Comparison of ENCODE assay signal across 1 cellular context in the genomic region with DNA sequence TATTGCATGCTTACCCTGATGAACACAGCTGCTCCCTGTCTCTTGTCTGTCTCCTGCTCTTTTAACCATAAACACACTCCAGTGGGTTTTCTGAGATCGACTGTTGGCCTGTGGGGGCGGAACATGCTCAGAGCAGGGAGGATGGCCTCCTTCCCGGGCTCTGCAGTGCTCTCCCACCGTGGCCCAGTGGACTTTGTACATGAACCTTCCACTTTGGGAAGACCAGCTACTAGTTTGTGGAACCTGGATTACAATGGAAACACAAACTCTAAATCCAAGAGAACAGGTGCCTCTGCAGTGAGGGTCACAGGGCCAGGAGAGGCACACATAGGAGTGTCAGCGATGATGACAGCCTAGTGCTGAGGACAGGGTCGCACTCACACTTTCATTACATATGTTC.
TF ChIP-seq lines count a peak whose summit lies in the region.

No MANE protein-coding gene starts in this region.

TF ChIP-seq in HepG2, 621 proteins besides CTCF, POLR2A, EP300 and RAD21 (continued from another document and continues in another):
- TF ChIP-seq ZBED4 (CRISPR knock-in tag; IDR thresholded peaks at IDR 0.05; ENCODE audit: borderline replicate concordance) (peak; percentile 61; the same call in 1 of the 2 replicates), KDM6A (CRISPR knock-in tag; IDR thresholded peaks at IDR 0.05; ENCODE audit: low read depth) (no peak), ZSCAN30 (CRISPR knock-in tag; IDR thresholded peaks at IDR 0.05) (no peak), NFRKB (IDR thresholded peaks at IDR 0.05) (no peak), SALL2 (CRISPR knock-in tag; IDR thresholded peaks at IDR 0.05) (no peak), AHR (CRISPR knock-in tag; IDR thresholded peaks at IDR 0.05) (no peak), TRAFD1 (CRISPR knock-in tag; IDR thresholded peaks at IDR 0.05; ENCODE audit: borderline replicate concordance) (no peak), GTF2F1 (IDR thresholded peaks at IDR 0.05; ENCODE audit: low read length) (no peak), KDM3A (CRISPR knock-in tag; IDR thresholded peaks at IDR 0.05; ENCODE audit: low read depth) (no peak), ZNF616 (CRISPR knock-in tag; IDR thresholded peaks at IDR 0.05; ENCODE audit: low read depth) (no peak), RNF219 (CRISPR knock-in tag; IDR thresholded peaks at IDR 0.05) (no peak), ZNF282 (IDR thresholded peaks at IDR 0.05; ENCODE audit: partially characterized antibody) (no peak), CCDC6 (CRISPR knock-in tag; IDR thresholded peaks at IDR 0.05) (no peak), ZNF672 (CRISPR knock-in tag; IDR thresholded peaks at IDR 0.05) (no peak), ZNF619 (CRISPR knock-in tag; IDR thresholded peaks at IDR 0.05) (no peak), HNRNPUL1 (IDR thresholded peaks at IDR 0.05; ENCODE audit: low read depth, low read length) (no peak), DNMT3B (CRISPR knock-in tag; conservative IDR thresholded peaks at IDR 0.05) (no peak), SATB2 (CRISPR knock-in tag; IDR thresholded peaks at IDR 0.05) (no peak), MAZ (IDR thresholded peaks at IDR 0.05; ENCODE audit: borderline replicate concordance, low read depth, low read length) (no peak), MAZ (CRISPR knock-in tag; IDR thresholded peaks at IDR 0.05; ENCODE audit: low read depth) (no peak), HOXA7 (CRISPR knock-in tag; IDR thresholded peaks at IDR 0.05) (no peak), ZBTB3 (CRISPR knock-in tag; IDR thresholded peaks at IDR 0.05; ENCODE audit: borderline replicate concordance, low read depth) (no peak), SMC3 (IDR thresholded peaks at IDR 0.05; ENCODE audit: low read length) (no peak), ZNF446 (CRISPR knock-in tag; IDR thresholded peaks at IDR 0.05) (no peak), ZKSCAN1 (IDR thresholded peaks at IDR 0.05; ENCODE audit: low read length) (no peak), CENPT (CRISPR knock-in tag; IDR thresholded peaks at IDR 0.05; ENCODE audit: low read depth) (no peak), PAXIP1 (CRISPR knock-in tag; conservative IDR thresholded peaks at IDR 0.05) (peak; percentile 73), SOX6 (IDR thresholded peaks at IDR 0.05) (no peak), SOX6 (CRISPR knock-in tag; IDR thresholded peaks at IDR 0.05) (peak; percentile 66), KDM4B (CRISPR knock-in tag; IDR thresholded peaks at IDR 0.05) (no peak), ISX (CRISPR knock-in tag; conservative IDR thresholded peaks at IDR 0.05) (no peak), TSC22D2 (CRISPR knock-in tag; IDR thresholded peaks at IDR 0.05; ENCODE audit: borderline replicate concordance) (no peak), FIP1L1 (IDR thresholded peaks at IDR 0.05; ENCODE audit: borderline replicate concordance, insufficient read depth, low read depth, low read length) (no peak), FOXM1 (CRISPR knock-in tag; IDR thresholded peaks at IDR 0.05) (no peak), ZBTB1 (CRISPR knock-in tag; IDR thresholded peaks at IDR 0.05; ENCODE audit: borderline replicate concordance) (no peak), SNAPC5 (CRISPR knock-in tag; IDR thresholded peaks at IDR 0.05; ENCODE audit: borderline replicate concordance) (no peak), ZNF343 (CRISPR knock-in tag; IDR thresholded peaks at IDR 0.05) (no peak), ZNF317 (CRISPR knock-in tag; IDR thresholded peaks at IDR 0.05) (peak; percentile 97), ZNF20 (CRISPR knock-in tag; IDR thresholded peaks at IDR 0.05) (no peak), ZNF788 (CRISPR knock-in tag; IDR thresholded peaks at IDR 0.05; ENCODE audit: borderline replicate concordance) (no peak)
- TF ChIP-seq, protein P1, sequence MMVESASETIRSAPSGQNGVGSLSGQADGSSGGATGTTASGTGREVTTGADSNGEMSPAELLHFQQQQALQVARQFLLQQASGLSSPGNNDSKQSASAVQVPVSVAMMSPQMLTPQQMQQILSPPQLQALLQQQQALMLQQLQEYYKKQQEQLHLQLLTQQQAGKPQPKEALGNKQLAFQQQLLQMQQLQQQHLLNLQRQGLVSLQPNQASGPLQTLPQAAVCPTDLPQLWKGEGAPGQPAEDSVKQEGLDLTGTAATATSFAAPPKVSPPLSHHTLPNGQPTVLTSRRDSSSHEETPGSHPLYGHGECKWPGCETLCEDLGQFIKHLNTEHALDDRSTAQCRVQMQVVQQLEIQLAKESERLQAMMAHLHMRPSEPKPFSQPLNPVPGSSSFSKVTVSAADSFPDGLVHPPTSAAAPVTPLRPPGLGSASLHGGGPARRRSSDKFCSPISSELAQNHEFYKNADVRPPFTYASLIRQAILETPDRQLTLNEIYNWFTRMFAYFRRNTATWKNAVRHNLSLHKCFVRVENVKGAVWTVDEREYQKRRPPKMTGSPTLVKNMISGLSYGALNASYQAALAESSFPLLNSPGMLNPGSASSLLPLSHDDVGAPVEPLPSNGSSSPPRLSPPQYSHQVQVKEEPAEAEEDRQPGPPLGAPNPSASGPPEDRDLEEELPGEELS (CRISPR knock-in tag; IDR thresholded peaks at IDR 0.05) = no peak
- TF ChIP-seq, protein P2, sequence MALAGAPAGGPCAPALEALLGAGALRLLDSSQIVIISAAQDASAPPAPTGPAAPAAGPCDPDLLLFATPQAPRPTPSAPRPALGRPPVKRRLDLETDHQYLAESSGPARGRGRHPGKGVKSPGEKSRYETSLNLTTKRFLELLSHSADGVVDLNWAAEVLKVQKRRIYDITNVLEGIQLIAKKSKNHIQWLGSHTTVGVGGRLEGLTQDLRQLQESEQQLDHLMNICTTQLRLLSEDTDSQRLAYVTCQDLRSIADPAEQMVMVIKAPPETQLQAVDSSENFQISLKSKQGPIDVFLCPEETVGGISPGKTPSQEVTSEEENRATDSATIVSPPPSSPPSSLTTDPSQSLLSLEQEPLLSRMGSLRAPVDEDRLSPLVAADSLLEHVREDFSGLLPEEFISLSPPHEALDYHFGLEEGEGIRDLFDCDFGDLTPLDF (CRISPR knock-in tag; IDR thresholded peaks at IDR 0.05) = no peak
- TF ChIP-seq, protein P3, sequence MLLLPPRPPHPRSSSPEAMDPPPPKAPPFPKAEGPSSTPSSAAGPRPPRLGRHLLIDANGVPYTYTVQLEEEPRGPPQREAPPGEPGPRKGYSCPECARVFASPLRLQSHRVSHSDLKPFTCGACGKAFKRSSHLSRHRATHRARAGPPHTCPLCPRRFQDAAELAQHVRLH (CRISPR knock-in tag; IDR thresholded peaks at IDR 0.05; ENCODE audit: borderline replicate concordance, low read depth) = no peak
- TF ChIP-seq, protein P4, sequence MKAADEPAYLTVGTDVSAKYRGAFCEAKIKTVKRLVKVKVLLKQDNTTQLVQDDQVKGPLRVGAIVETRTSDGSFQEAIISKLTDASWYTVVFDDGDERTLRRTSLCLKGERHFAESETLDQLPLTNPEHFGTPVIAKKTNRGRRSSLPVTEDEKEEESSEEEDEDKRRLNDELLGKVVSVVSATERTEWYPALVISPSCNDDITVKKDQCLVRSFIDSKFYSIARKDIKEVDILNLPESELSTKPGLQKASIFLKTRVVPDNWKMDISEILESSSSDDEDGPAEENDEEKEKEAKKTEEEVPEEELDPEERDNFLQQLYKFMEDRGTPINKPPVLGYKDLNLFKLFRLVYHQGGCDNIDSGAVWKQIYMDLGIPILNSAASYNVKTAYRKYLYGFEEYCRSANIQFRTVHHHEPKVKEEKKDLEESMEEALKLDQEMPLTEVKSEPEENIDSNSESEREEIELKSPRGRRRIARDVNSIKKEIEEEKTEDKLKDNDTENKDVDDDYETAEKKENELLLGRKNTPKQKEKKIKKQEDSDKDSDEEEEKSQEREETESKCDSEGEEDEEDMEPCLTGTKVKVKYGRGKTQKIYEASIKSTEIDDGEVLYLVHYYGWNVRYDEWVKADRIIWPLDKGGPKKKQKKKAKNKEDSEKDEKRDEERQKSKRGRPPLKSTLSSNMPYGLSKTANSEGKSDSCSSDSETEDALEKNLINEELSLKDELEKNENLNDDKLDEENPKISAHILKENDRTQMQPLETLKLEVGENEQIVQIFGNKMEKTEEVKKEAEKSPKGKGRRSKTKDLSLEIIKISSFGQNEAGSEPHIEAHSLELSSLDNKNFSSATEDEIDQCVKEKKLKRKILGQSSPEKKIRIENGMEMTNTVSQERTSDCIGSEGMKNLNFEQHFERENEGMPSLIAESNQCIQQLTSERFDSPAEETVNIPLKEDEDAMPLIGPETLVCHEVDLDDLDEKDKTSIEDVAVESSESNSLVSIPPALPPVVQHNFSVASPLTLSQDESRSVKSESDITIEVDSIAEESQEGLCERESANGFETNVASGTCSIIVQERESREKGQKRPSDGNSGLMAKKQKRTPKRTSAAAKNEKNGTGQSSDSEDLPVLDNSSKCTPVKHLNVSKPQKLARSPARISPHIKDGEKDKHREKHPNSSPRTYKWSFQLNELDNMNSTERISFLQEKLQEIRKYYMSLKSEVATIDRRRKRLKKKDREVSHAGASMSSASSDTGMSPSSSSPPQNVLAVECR (CRISPR knock-in tag; IDR thresholded peaks at IDR 0.05; ENCODE audit: borderline replicate concordance) = peak; percentile 18; the same call in 1 of the 2 replicates
